ENCODE assay signal across 8 cellular contexts in genomic region chr5:157652377-157652692, GRCh38. TPM values are rescaled to one million over a fixed set of nuclear protein-coding genes. Genes with fewer than 3 reads are reported as not detected.
DNase-seq lines count a peak whose midpoint lies in the region; ATAC-seq and TF ChIP-seq lines count a peak whose summit lies in the region.

TSS of gene SOX30 (minus strand) at chr5:157652438. CDS start at chr5:157652078, 360 bp downstream.

- DNase-seq in activated naive CD4-positive, alpha-beta T cell treated with anti-CD3 and anti-CD28 coated beads, Interleukin-2, amount 50 U/mL, for 16 hours = no peak
- no peak for DNase-seq in central memory CD8-positive, alpha-beta T cell (ENCODE audit: low spot score in 2 of 2)
- DNase-seq in upper lobe of left lung (peak in 1 of 2 donors; percentile 46), CD1c-positive myeloid dendritic cell (ENCODE audit: extremely low spot score) (no peak)

- no peak for ATAC-seq in central memory CD8-positive, alpha-beta T cell (replicated peaks; ENCODE audit: extremely low read depth, poor library complexity, severe bottlenecking)
- ATAC-seq in upper lobe of left lung (ENCODE audit: low FRiP score in 2 of 2) (no peak), HG03571 (IDR thresholded peaks at IDR 0.05; ENCODE audit: unreplicated experiment) (no peak), HG03439 (IDR thresholded peaks at IDR 0.05; ENCODE audit: unreplicated experiment) (no peak)

- H3K27ac Mint-ChIP-seq in activated naive CD4-positive, alpha-beta T cell treated with anti-CD3 and anti-CD28 coated beads, Interleukin-2, amount 50 U/mL, for 24 hours = peak within 1 kb of the TSS; percentile 89
- peak within 1 kb of the TSS; percentile 64 for H3K27ac Mint-ChIP-seq in central memory CD8-positive, alpha-beta T cell (ENCODE audit: low read depth)

- H3K4me1 ChIP-seq in mononuclear cell (ENCODE audit: insufficient read depth, low read length) = peaks cover 14% of the 10 kb centered on the region
- H3K4me1 ChIP-seq in upper lobe of left lung = peaks cover 0 to 10% (median 6%) of the 10 kb centered on the region in 4 donors

- TF ChIP-seq EP300 in upper lobe of left lung (IDR thresholded peaks at IDR 0.05) = no peak

- peaks cover 11% of the 10 kb centered on the region for H3K4me1 Mint-ChIP-seq in activated naive CD4-positive, alpha-beta T cell treated with anti-CD3 and anti-CD28 coated beads, Interleukin-2, amount 50 U/mL, for 24 hours
- H3K4me1 Mint-ChIP-seq in central memory CD8-positive, alpha-beta T cell = peaks cover 20% of the 10 kb centered on the region

- H3K4me3 Mint-ChIP-seq in activated naive CD4-positive, alpha-beta T cell treated with anti-CD3 and anti-CD28 coated beads, Interleukin-2, amount 50 U/mL, for 24 hours = peak within 1 kb of the TSS; percentile 78
- H3K4me3 Mint-ChIP-seq in central memory CD8-positive, alpha-beta T cell = peak within 1 kb of the TSS; percentile 77

- TF ChIP-seq POLR2A in upper lobe of left lung (IDR thresholded peaks at IDR 0.05) = no peak

- H3K4me3 ChIP-seq in mononuclear cell (ENCODE audit: low read length) = peak within 1 kb of the TSS; percentile 36
- peak within 1 kb of the TSS; percentile 20 to 53 (median 45) for H3K4me3 ChIP-seq in upper lobe of left lung

- H3K36me3 ChIP-seq in upper lobe of left lung = no peaks in the 10 kb centered on the region

- H3K27me3 Mint-ChIP-seq in activated naive CD4-positive, alpha-beta T cell treated with anti-CD3 and anti-CD28 coated beads, Interleukin-2, amount 50 U/mL, for 24 hours = no peaks in the 10 kb centered on the region
- no peaks in the 10 kb centered on the region for H3K27me3 Mint-ChIP-seq in central memory CD8-positive, alpha-beta T cell

- no peaks in the 10 kb centered on the region for H3K27me3 ChIP-seq in mononuclear cell (ENCODE audit: insufficient read depth, low read length)
- H3K27me3 ChIP-seq in upper lobe of left lung = no peaks in the 10 kb centered on the region

- peaks cover 16% of the 10 kb centered on the region for H3K9me3 Mint-ChIP-seq in activated naive CD4-positive, alpha-beta T cell treated with anti-CD3 and anti-CD28 coated beads, Interleukin-2, amount 50 U/mL, for 24 hours
- no peaks in the 10 kb centered on the region for H3K9me3 Mint-ChIP-seq in central memory CD8-positive, alpha-beta T cell

- TF ChIP-seq CTCF in upper lobe of left lung (IDR thresholded peaks at IDR 0.05) = no peak

- H3K9me3 ChIP-seq in mononuclear cell (ENCODE audit: low read depth, low read length) = peaks cover 8% of the 10 kb centered on the region
- peaks cover 0 to 3% (median under 1%) of the 10 kb centered on the region in 4 donors for H3K9me3 ChIP-seq in upper lobe of left lung

- peak within 1 kb of the TSS in 2 of 4 donors; percentile 46 to 58 for H3K27ac ChIP-seq in upper lobe of left lung

- H3K36me3 Mint-ChIP-seq in activated naive CD4-positive, alpha-beta T cell treated with anti-CD3 and anti-CD28 coated beads, Interleukin-2, amount 50 U/mL, for 24 hours = peaks cover 8% of the 10 kb centered on the region
- peaks cover 1% of the 10 kb centered on the region for H3K36me3 Mint-ChIP-seq in central memory CD8-positive, alpha-beta T cell (ENCODE audit: insufficient read depth)

- 93 to 97% methylated on average over 13 to 15 of the region's 15 CpGs for WGBS in upper lobe of left lung, 2 donors

RNA-seq across cellular contexts. Expression of gene SOX30, which starts in this region (rescaled TPM):
- total RNA-seq in mononuclear cell (not detected), upper lobe of left lung (under 1 TPM in 1 of 6 donors, not detected in 5; 0.17 TPM)
